8 cellular contexts compared by ENCODE assay signal in genomic region chr6:121334299-121335104, GRCh38. TPM values are rescaled to one million over a fixed set of nuclear protein-coding genes. Genes with fewer than 3 reads are reported as not detected.
DNase-seq lines count a peak whose midpoint lies in the region; ATAC-seq, FAIRE-seq and TF ChIP-seq lines count a peak whose summit lies in the region.

TBC1D32 (minus strand) TSS chr6:121334480; CDS start chr6:121334430, 50 bp downstream.

- H3K9me2 ChIP-seq in MM.1S (replicated peaks; ENCODE audit: insufficient read depth, low read length) = no peaks in the 10 kb centered on the region
- H3K9me2 ChIP-seq in neural cell (ENCODE audit: insufficient read depth, low read length) = no peaks in the 10 kb centered on the region

- peak; percentile 62 for TF ChIP-seq EP300 in neural cell (conservative IDR thresholded peaks at IDR 0.05; ENCODE audit: poor library complexity, severe bottlenecking)

- TF ChIP-seq CTCF in MM.1S (IDR thresholded peaks at IDR 0.05; ENCODE audit: low read length) (no peak), foreskin fibroblast (IDR thresholded peaks at IDR 0.05; ENCODE audit: low read depth, low read length) (no peak), neural cell (IDR thresholded peaks at IDR 0.05; ENCODE audit: poor library complexity, severe bottlenecking) (peak; percentile 39)

- H3K4me1 ChIP-seq in MM.1S (ENCODE audit: low read length) = no peaks in the 10 kb centered on the region

- TF ChIP-seq RAD21 in neural cell (conservative IDR thresholded peaks at IDR 0.05) = peak; percentile 39

- H4K20me1 ChIP-seq in MM.1S (ENCODE audit: insufficient read depth, low read length) (no peaks in the 10 kb centered on the region), neural cell (ENCODE audit: insufficient read depth) (no peaks in the 10 kb centered on the region)

- H3K27me3 Mint-ChIP-seq in stimulated activated naive CD8-positive, alpha-beta T cell treated with anti-CD3 and anti-CD28 coated beads, Interleukin-15, amount 100 ng/mL, for 72 hours = no peaks in the 10 kb centered on the region

- H3K4me3 ChIP-seq in MM.1S (ENCODE audit: low read length) (peak within 1 kb of the TSS; percentile 96), foreskin fibroblast (ENCODE audit: low read depth in 1 of 2, low read length in 2 of 2) (peak within 1 kb of the TSS; percentile 86), neural cell (ENCODE audit: low read length) (peak within 1 kb of the TSS; percentile 80)

- H3K79me2 ChIP-seq in MM.1S (ENCODE audit: low read length) (no peaks in the 10 kb centered on the region), neural cell (replicated peaks; ENCODE audit: insufficient read depth, low read length) (no peaks in the 10 kb centered on the region)

- H3K27me3 ChIP-seq in MM.1S (replicated peaks; ENCODE audit: insufficient read depth, low read length) = no peaks in the 10 kb centered on the region
- no peaks in the 10 kb centered on the region for H3K27me3 ChIP-seq in neural cell (ENCODE audit: insufficient read depth, low read depth, low read length)

- H3K4me3 Mint-ChIP-seq in stimulated activated naive CD8-positive, alpha-beta T cell treated with anti-CD3 and anti-CD28 coated beads, Interleukin-15, amount 100 ng/mL, for 72 hours = peak within 1 kb of the TSS; percentile 93 to 96

- H3K9ac ChIP-seq in MM.1S (ENCODE audit: low read length) = peak within 1 kb of the TSS; percentile 87
- peak within 1 kb of the TSS; percentile 79 for H3K9ac ChIP-seq in neural cell (ENCODE audit: low read length)

- H3K9me3 Mint-ChIP-seq in stimulated activated naive CD8-positive, alpha-beta T cell treated with anti-CD3 and anti-CD28 coated beads, Interleukin-15, amount 100 ng/mL, for 72 hours = no peaks in the 10 kb centered on the region

- peak within 1 kb of the TSS; percentile 98 for H2AFZ ChIP-seq in MM.1S (ENCODE audit: low read length)
- H2AFZ ChIP-seq in neural cell (ENCODE audit: low read depth, low read length) = peak within 1 kb of the TSS; percentile 78

- ATAC-seq in stimulated activated naive CD8-positive, alpha-beta T cell treated with anti-CD3 and anti-CD28 coated beads, Interleukin-15, amount 100 ng/mL, for 72 hours = peak; percentile 95

- H3K9me3 ChIP-seq in MM.1S (replicated peaks; ENCODE audit: insufficient read depth, low read length) (no peaks in the 10 kb centered on the region), neural cell (ENCODE audit: low read length) (no peaks in the 10 kb centered on the region)

- H3K27ac Mint-ChIP-seq in stimulated activated naive CD8-positive, alpha-beta T cell treated with anti-CD3 and anti-CD28 coated beads, Interleukin-15, amount 100 ng/mL, for 72 hours = peak within 1 kb of the TSS; percentile 97 to 99

- no peaks in the 10 kb centered on the region for H3K36me3 ChIP-seq in MM.1S (replicated peaks; ENCODE audit: insufficient read depth, low read length)
- no peaks in the 10 kb centered on the region for H3K36me3 ChIP-seq in neural cell (ENCODE audit: insufficient read depth, low read length)

- peak; percentile 41 for FAIRE-seq in G401.6 (lab: Jason Lieb, UNC)

- H3F3A ChIP-seq in MM.1S (ENCODE audit: insufficient read depth, low read length) (no peaks in the 10 kb centered on the region), neural cell (ENCODE audit: insufficient read depth, low read length, poor library complexity, severe bottlenecking) (no peaks in the 10 kb centered on the region)

- H3K27ac ChIP-seq in MM.1S (ENCODE audit: low read length) (peak within 1 kb of the TSS; percentile 83), neural cell (ENCODE audit: low read length) (peak within 1 kb of the TSS; percentile 77)

- peaks cover 49% of the 10 kb centered on the region for H3K4me1 Mint-ChIP-seq in stimulated activated naive CD8-positive, alpha-beta T cell treated with anti-CD3 and anti-CD28 coated beads, Interleukin-15, amount 100 ng/mL, for 72 hours

- peak; percentile 89 for DNase-seq in HCEC 1CT
- DNase-seq in MM.1S = peak; percentile 87
- peak; percentile 9 for DNase-seq in SIG-M5 (lab: John Stamatoyannopoulos, UW)
- DNase-seq in activated gamma-delta T cell treated with Interleukin-2 at 50 U/mL for 16 hours = peak; percentile 82
- DNase-seq in foreskin fibroblast = peak; percentile 90 to 97
- peak; percentile 86 to 90 for DNase-seq in stimulated activated naive CD8-positive, alpha-beta T cell treated with anti-CD3 and anti-CD28 coated beads, Interleukin-15, amount 100 ng/mL, for 72 hours

- peak within 1 kb of the TSS; percentile 71 for H3K4me2 ChIP-seq in MM.1S (ENCODE audit: low read depth, low read length)
- peak within 1 kb of the TSS; percentile 57 for H3K4me2 ChIP-seq in neural cell (ENCODE audit: low read length)

TF ChIP-seq in neural cell, 6 proteins besides CTCF, POLR2A, EP300 and RAD21:
- TF ChIP-seq REST (IDR thresholded peaks at IDR 0.05; ENCODE audit: borderline replicate concordance) (peak; percentile 48), POLR2AphosphoS5 (IDR thresholded peaks at IDR 0.05) (peak; percentile 60), TAF1 (IDR thresholded peaks at IDR 0.05; ENCODE audit: low read depth) (peak; percentile 58), MXI1 (conservative IDR thresholded peaks at IDR 0.05; ENCODE audit: poor library complexity, severe bottlenecking) (peak; percentile 72), EZH2 (IDR thresholded peaks at IDR 0.05; ENCODE audit: borderline replicate concordance, insufficient read depth, low read length, poor library complexity, severe bottlenecking) (no peak), SMC3 (conservative IDR thresholded peaks at IDR 0.05; ENCODE audit: poor library complexity) (no peak)

RNA-seq across cellular contexts. Expression of gene TBC1D32, which starts in this region (rescaled TPM):
- polyA plus RNA-seq in neural cell = 30.9 and 33.2 TPM in 2 replicates
- polyA minus RNA-seq in neural cell = 47.2 and 61.1 TPM in 2 replicates

Comparison
In these comparisons a context has a peak if more than half of its experiments do, and no peak if none do; other contexts are left out.
1. Peak in every context shown above with its lines: DNase-seq, ATAC-seq, H3K4me3 ChIP-seq and H3K27ac ChIP-seq.
2. DNase-seq: peak in every context shown above with its lines; median percentile 94 in foreskin fibroblast; 89 in HCEC 1CT; 88 in stimulated activated naive CD8-positive, alpha-beta T cell treated with anti-CD3 and anti-CD28 coated beads, Interleukin-15, amount 100 ng/mL, for 72 hours; 87 in MM.1S; 82 in activated gamma-delta T cell treated with Interleukin-2 at 50 U/mL for 16 hours; 9 in SIG-M5.